In the genomic region with DNA sequence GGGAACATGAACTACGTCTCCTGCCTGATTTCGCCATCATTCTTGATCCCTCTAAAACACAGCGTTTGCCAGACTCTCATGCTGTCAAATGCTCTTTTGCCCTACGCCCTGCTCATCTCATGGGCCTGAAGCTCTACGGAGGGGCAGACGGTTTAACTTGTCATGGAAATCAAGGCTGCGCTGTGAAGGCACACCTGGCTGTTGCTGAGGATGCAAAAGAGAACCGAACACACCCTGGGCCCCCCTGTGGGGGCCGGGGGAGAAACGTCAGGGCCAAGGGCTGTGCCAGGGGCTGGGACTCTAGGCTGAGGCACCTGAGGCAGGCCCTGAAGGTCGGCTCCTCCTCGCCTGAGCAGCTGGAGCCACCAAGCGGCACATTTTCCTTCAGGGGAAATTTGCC, we compare ENCODE assay signal across 22 cellular contexts.
DNase-seq lines count a peak whose midpoint lies in the region; ATAC-seq, FAIRE-seq and TF ChIP-seq lines count a peak whose summit lies in the region.
"Had no signal": no experiment of that assay in that cellular context is flagged by ENCODE, and none has a peak within 500 bp of the region (broad histone marks: within the 10 kb centered on the region; RNA-seq: fewer than 3 reads in every experiment).

No MANE protein-coding gene starts in this region.

- H3K4me3 ChIP-seq in A673 (ENCODE audit: low read depth, low read length, poor library complexity, severe bottlenecking) (no peak overlapping the region), kidney (ENCODE audit: low read length in 2 of 2) (no peak overlapping the region)
- H3K4me3 ChIP-seq: K562 had no signal

- no peaks in the 10 kb centered on the region for H3K27me3 ChIP-seq in A673 (replicated peaks; ENCODE audit: insufficient read depth, low read depth, low read length, poor library complexity)

- intact Hi-C loops in A673 (cut with micrococcal nuclease; ENCODE audit: unreplicated experiment) (loop anchor here (5.0 kb wide), 4 partner anchors 177 to 762 kb away; no protein-coding TSS in a partner anchor), kidney (cut with DNase I) (no loop called here), sciatic nerve (cut with DNase I) (loop anchor here (10.0 kb wide), 1 partner anchor 634 kb away; no protein-coding TSS in a partner anchor)

- no peak overlapping the region for H3K9ac ChIP-seq in kidney (ENCODE audit: low read length in 2 of 2)
- H3K9ac ChIP-seq: SK-N-SH had no signal

- H3K27ac ChIP-seq in A673 (ENCODE audit: low read depth, low read length, poor library complexity, severe bottlenecking) (peak overlapping the region; percentile 99), kidney (ENCODE audit: low read depth in 2 of 2, low read length in 2 of 2) (no peak overlapping the region)

- no TSS peak for BruUV-seq in A673 (replicated peaks; lab: Mats Ljungman, UMichigan)

- no peaks in the 10 kb centered on the region for H3K36me3 ChIP-seq in A673 (ENCODE audit: insufficient read depth, low read length, poor library complexity, severe bottlenecking)
- no peaks in the 10 kb centered on the region for H3K36me3 ChIP-seq in kidney (ENCODE audit: control insufficient read depth in 1 of 2, insufficient read depth in 2 of 2, low read length in 2 of 2)

- TF ChIP-seq CTCF in A673 (conservative IDR thresholded peaks at IDR 0.05; ENCODE audit: low read depth, low read length) (0 out of 2 replicates have a peak, but pooled peaks have one; percentile 15), kidney (IDR thresholded peaks at IDR 0.05; ENCODE audit: borderline replicate concordance, extremely low read depth, insufficient read depth) (no peak)

- POLR2A ChIA-PET in A673 (lab: Charles Lee; ENCODE audit: low non-redundant PET) = no interaction called here

- no peak for FAIRE-seq in kidney (lab: Jason Lieb, UNC)
- FAIRE-seq: A204.1, D721Med, GM19239, K562 had no signal

- H3K4me1 ChIP-seq in A673 (ENCODE audit: insufficient read depth, low read length, poor library complexity, severe bottlenecking) (peaks cover 46% of the 10 kb centered on the region), kidney (ENCODE audit: control insufficient read depth in 1 of 2, insufficient read depth in 1 of 2, low read depth in 1 of 2, low read length in 2 of 2) (no peaks in the 10 kb centered on the region)

- CTCF ChIA-PET in A673 (lab: Charles Lee) = no interaction called here

- H3K9me3 ChIP-seq in A673 (ENCODE audit: low read depth, low read length, poor library complexity, severe bottlenecking) (peaks cover 7% of the 10 kb centered on the region), kidney (ENCODE audit: control insufficient read depth in 1 of 2, low read length in 2 of 2) (peaks cover 0 to 3% of the 10 kb centered on the region in 2 donors)
- H3K9me3 ChIP-seq: SK-N-SH had no signal

- DNase-seq in A673 (ENCODE audit: low spot score) (peak; percentile 58), NCI-H526 (lab: John Stamatoyannopoulos, UW) (peak; percentile 34 to 78), kidney (peak; percentile 53), sciatic nerve (ENCODE audit: low spot score) (peak; percentile 33), foreskin melanocyte (no peak)
- DNase-seq: DMS53, GDM1, NCI-H1092, NCI-H1436, NCI-H2029, NCI-H2227 treated with DMSO at 0.1 percent for 48 hours, NCI-H510A, PC-3, SHP77 treated with DMSO at 0.1 percent for 48 hours, SK-N-SH had no signal

- ATAC-seq in sciatic nerve (no peak), GM21825 (IDR thresholded peaks at IDR 0.05; ENCODE audit: unreplicated experiment) (no peak), GM19035 (IDR thresholded peaks at IDR 0.05; ENCODE audit: unreplicated experiment) (no peak), HG02970 (IDR thresholded peaks at IDR 0.05; ENCODE audit: low FRiP score, unreplicated experiment) (no peak)
- ATAC-seq: K562, PC-3 had no signal
